ENCODE assay signal across 1 cellular context in genomic region chr5:31383734-31384133, GRCh38.
TF ChIP-seq lines count a peak whose summit lies in the region.

No MANE protein-coding gene starts in this region.

TF ChIP-seq in HepG2, 621 proteins besides CTCF, POLR2A, EP300 and RAD21 (continued from another document):
- TF ChIP-seq KIAA2018 (CRISPR knock-in tag; IDR thresholded peaks at IDR 0.05; ENCODE audit: borderline replicate concordance) (no peak), NCOR1 (IDR thresholded peaks at IDR 0.05; ENCODE audit: borderline replicate concordance, low read length) (no peak), PBX3 (CRISPR knock-in tag; IDR thresholded peaks at IDR 0.05; ENCODE audit: borderline replicate concordance) (no peak), ZNF784 (CRISPR knock-in tag; IDR thresholded peaks at IDR 0.05; ENCODE audit: borderline replicate concordance) (no peak), PRDM4 (CRISPR knock-in tag; IDR thresholded peaks at IDR 0.05; ENCODE audit: borderline replicate concordance) (no peak), MAX (IDR thresholded peaks at IDR 0.05) (no peak), ZFP82 (CRISPR knock-in tag; IDR thresholded peaks at IDR 0.05; ENCODE audit: borderline replicate concordance) (no peak), MIER3 (CRISPR knock-in tag; IDR thresholded peaks at IDR 0.05; ENCODE audit: borderline replicate concordance) (no peak)
